In genomic region chr12:27469161-27469560, GRCh38 we compare ENCODE assay signal across 28 cellular contexts. TPM values are rescaled to one million over a fixed set of nuclear protein-coding genes. Genes with fewer than 3 reads are reported as not detected.
"Had no signal": no experiment of that assay in that cellular context is flagged by ENCODE, and none has a peak within 500 bp of the region (broad histone marks: within the 10 kb centered on the region; RNA-seq: fewer than 3 reads in every experiment).

No MANE protein-coding gene starts in this region.

- H3K27ac Mint-ChIP-seq: dendritic cell treated with granulocyte-macrophage colony-stimulating factor and Interleukin-4, amounts not matched to agents 40 ng/mL and 50 ng/mL, for 4 days; endodermal cell; naive thymus-derived CD4-positive, alpha-beta T cell; nephron; progenitor cell of endocrine pancreas; stimulated activated naive B cell treated with anti-CD40 and anti-IgM and Interleukin-4, amounts not matched to agents 10 μg/mL and 1 μg/mL and 100 μg/mL, for 72 hours; stimulated activated naive CD8-positive, alpha-beta T cell treated with anti-CD3 and anti-CD28 coated beads, Interleukin-15, Interleukin-2, amounts not matched to agents 100 ng/mL and 50 ng/mL, for 24 hours had no signal

- ATAC-seq: gastrocnemius medialis; left lobe of liver; naive thymus-derived CD4-positive, alpha-beta T cell; pancreas; right lobe of liver; stimulated activated naive B cell treated with anti-CD40 and anti-IgM and Interleukin-4, amounts not matched to agents 10 μg/mL and 1 μg/mL and 100 μg/mL, for 72 hours had no signal

- H3K4me3 ChIP-seq: colonic mucosa, gastrocnemius medialis, lung, pancreas, right lobe of liver, thoracic aorta, tibial nerve, upper lobe of left lung had no signal

- H3K27me3 ChIP-seq: colonic mucosa, gastrocnemius medialis, pancreas, right lobe of liver, tibial nerve, upper lobe of left lung had no signal

- H3K27ac ChIP-seq: colonic mucosa, epithelial cell of prostate, gastrocnemius medialis, pancreas, right lobe of liver, thoracic aorta, tibial nerve, upper lobe of left lung had no signal

- H3K4me3 Mint-ChIP-seq: dendritic cell treated with granulocyte-macrophage colony-stimulating factor and Interleukin-4, amounts not matched to agents 40 ng/mL and 50 ng/mL, for 4 days; endodermal cell; naive thymus-derived CD4-positive, alpha-beta T cell; nephron; stimulated activated naive B cell treated with anti-CD40 and anti-IgM and Interleukin-4, amounts not matched to agents 10 μg/mL and 1 μg/mL and 100 μg/mL, for 72 hours; stimulated activated naive CD8-positive, alpha-beta T cell treated with anti-CD3 and anti-CD28 coated beads, Interleukin-15, Interleukin-2, amounts not matched to agents 100 ng/mL and 50 ng/mL, for 24 hours had no signal

- H3K27me3 Mint-ChIP-seq: progenitor cell of endocrine pancreas; stimulated activated naive B cell treated with anti-CD40 and anti-IgM and Interleukin-4, amounts not matched to agents 10 μg/mL and 1 μg/mL and 100 μg/mL, for 72 hours had no signal

- DNase-seq: colonic mucosa; effector CD8-positive, alpha-beta T cell; endodermal cell; foreskin fibroblast; gastrocnemius medialis; head of caudate nucleus; mesendoderm; midbrain; naive thymus-derived CD4-positive, alpha-beta T cell; occipital lobe; pancreas; right lobe of liver; small intestine; stimulated activated CD4-positive, alpha-beta T cell treated with anti-CD3 and anti-CD28 coated beads, Interleukin-15, amount 100 ng/mL, for 24 hours; stimulated activated CD4-positive, alpha-beta T cell treated with anti-CD3 and anti-CD28 coated beads, Interleukin-2, amount 100 ng/mL, for 48 hours; stimulated activated naive B cell treated with anti-CD40 and anti-IgM and Interleukin-4, amounts not matched to agents 10 μg/mL and 1 μg/mL and 100 μg/mL, for 72 hours; upper lobe of left lung had no signal

- H3K9me3 Mint-ChIP-seq: dendritic cell treated with granulocyte-macrophage colony-stimulating factor and Interleukin-4, amounts not matched to agents 40 ng/mL and 50 ng/mL, for 4 days; endodermal cell; nephron; stimulated activated naive B cell treated with anti-CD40 and anti-IgM and Interleukin-4, amounts not matched to agents 10 μg/mL and 1 μg/mL and 100 μg/mL, for 72 hours; stimulated activated naive CD8-positive, alpha-beta T cell treated with anti-CD3 and anti-CD28 coated beads, Interleukin-15, Interleukin-2, amounts not matched to agents 100 ng/mL and 50 ng/mL, for 24 hours had no signal

- H3K4me1 ChIP-seq: colonic mucosa, upper lobe of left lung had no signal

- H3K4me1 Mint-ChIP-seq: endodermal cell had no signal

- H3K9me3 ChIP-seq: colonic mucosa, gastrocnemius medialis, pancreas, right lobe of liver, thoracic aorta, tibial nerve, upper lobe of left lung had no signal

- H3K36me3 ChIP-seq: colonic mucosa, gastrocnemius medialis, pancreas, right lobe of liver, thoracic aorta, tibial nerve, upper lobe of left lung had no signal

RNA-seq across cellular contexts. Expression of gene SMCO2, which starts 22.6 kb away (rescaled TPM):
- total RNA-seq: gastrocnemius medialis, left lobe of liver, liver, mucosa of gallbladder, thoracic aorta, tibial nerve had no signal
